Comparison of ENCODE assay signal across 9 cellular contexts in genomic region chr6:106099235-106099537, GRCh38. TPM values are rescaled to one million over a fixed set of nuclear protein-coding genes. Genes with fewer than 3 reads are reported as not detected.
DNase-seq lines count a peak whose midpoint lies in the region; ATAC-seq and TF ChIP-seq lines count a peak whose summit lies in the region.
"Had no signal": no experiment of that assay in that cellular context is flagged by ENCODE, and none has a peak within 500 bp of the region (broad histone marks: within the 10 kb centered on the region; RNA-seq: fewer than 3 reads in every experiment).

No MANE protein-coding gene starts in this region.

- H3K9ac ChIP-seq in iPS-18a (ENCODE audit: low read length) = no peak overlapping the region

- peaks cover 2% of the 10 kb centered on the region for H3K36me3 Mint-ChIP-seq in activated naive CD4-positive, alpha-beta T cell treated with anti-CD3 and anti-CD28 coated beads for 36 hours (ENCODE audit: low read depth)
- peaks cover 71% of the 10 kb centered on the region for H3K36me3 Mint-ChIP-seq in activated CD4-positive, alpha-beta memory T cell treated with anti-CD3 and anti-CD28 coated beads for 36 hours

- H3K9me3 Mint-ChIP-seq in activated naive CD4-positive, alpha-beta T cell treated with anti-CD3 and anti-CD28 coated beads for 36 hours = no peaks in the 10 kb centered on the region
- no peaks in the 10 kb centered on the region for H3K9me3 Mint-ChIP-seq in activated CD4-positive, alpha-beta memory T cell treated with anti-CD3 and anti-CD28 coated beads for 36 hours

- no peak for DNase-seq in activated naive CD4-positive, alpha-beta T cell treated with anti-CD3 and anti-CD28 coated beads for 36 hours
- no peak for DNase-seq in activated naive CD4-positive, alpha-beta T cell (lab: John Stamatoyannopoulos, UW)
- no peak for DNase-seq in activated CD4-positive, alpha-beta memory T cell treated with anti-CD3 and anti-CD28 coated beads for 36 hours
- peak; percentile 60 to 68 for DNase-seq in thyroid gland
- no peak for DNase-seq in posterior cingulate gyrus
- DNase-seq in GDM1 (lab: John Stamatoyannopoulos, UW) = no peak
- DNase-seq: NCI-H1092 treated with DMSO at 0.1 percent for 48 hours had no signal

- ATAC-seq in HG03139 (IDR thresholded peaks at IDR 0.05; ENCODE audit: unreplicated experiment) = no peak

- no peak for TF ChIP-seq CTCF in thyroid gland (IDR thresholded peaks at IDR 0.05)

- peaks cover 10% of the 10 kb centered on the region for H3K27me3 Mint-ChIP-seq in activated naive CD4-positive, alpha-beta T cell treated with anti-CD3 and anti-CD28 coated beads for 36 hours (ENCODE audit: low read depth)
- no peaks in the 10 kb centered on the region for H3K27me3 Mint-ChIP-seq in activated CD4-positive, alpha-beta memory T cell treated with anti-CD3 and anti-CD28 coated beads for 36 hours

- peaks cover 92% of the 10 kb centered on the region for H3K4me1 Mint-ChIP-seq in activated naive CD4-positive, alpha-beta T cell treated with anti-CD3 and anti-CD28 coated beads for 36 hours (ENCODE audit: low read depth)
- H3K4me1 Mint-ChIP-seq in activated CD4-positive, alpha-beta memory T cell treated with anti-CD3 and anti-CD28 coated beads for 36 hours (ENCODE audit: low read depth) = peaks cover 79% of the 10 kb centered on the region

- CTCF ChIA-PET in activated naive CD4-positive, alpha-beta T cell treated with anti-CD3 and anti-CD28 coated beads for 36 hours (lab: Charles Lee) = interaction anchor here (1.0 to 5.2 kb wide), 7 partner anchors 10 to 199 kb away, joined by 3 to 23 read pairs (median 4); no protein-coding TSS in a partner anchor
- CTCF ChIA-PET in activated CD4-positive, alpha-beta memory T cell treated with anti-CD3 and anti-CD28 coated beads for 36 hours (lab: Charles Lee) = interaction anchor here (1.1 to 4.3 kb wide), 7 partner anchors 11 to 124 kb away, joined by 4 to 38 read pairs (median 9); partner anchors contain the start of gene PRDM1

- POLR2A ChIA-PET in activated CD4-positive, alpha-beta memory T cell treated with anti-CD3 and anti-CD28 coated beads for 36 hours (lab: Charles Lee) = interaction anchor here (1.0 to 8.7 kb wide), 20 partner anchors 11 to 641 kb away, joined by 3 to 236 read pairs (median 6); partner anchors contain the start of gene PRDM1

- no peak for TF ChIP-seq POLR2A in thyroid gland (IDR thresholded peaks at IDR 0.05)

- H3K4me3 Mint-ChIP-seq in activated naive CD4-positive, alpha-beta T cell treated with anti-CD3 and anti-CD28 coated beads for 36 hours = peak overlapping the region; percentile 77
- peak overlapping the region; percentile 91 for H3K4me3 Mint-ChIP-seq in activated CD4-positive, alpha-beta memory T cell treated with anti-CD3 and anti-CD28 coated beads for 36 hours

- H3K36me3 ChIP-seq in iPS-18a (ENCODE audit: control insufficient read depth, low read depth, low read length) (no peaks in the 10 kb centered on the region), thyroid gland (no peaks in the 10 kb centered on the region)

- peak overlapping the region; percentile 98 for H3K27ac Mint-ChIP-seq in activated naive CD4-positive, alpha-beta T cell treated with anti-CD3 and anti-CD28 coated beads for 36 hours
- H3K27ac Mint-ChIP-seq in activated CD4-positive, alpha-beta memory T cell treated with anti-CD3 and anti-CD28 coated beads for 36 hours = peak overlapping the region; percentile 96

- intact Hi-C loops in activated naive CD4-positive, alpha-beta T cell treated with anti-CD3 and anti-CD28 coated beads for 36 hours (cut with micrococcal nuclease) = loop anchor here (2.0 to 10.0 kb wide), 6 partner anchors 124 to 1723 kb away; partner anchors contain the start of gene SCML4
- intact Hi-C loops in activated CD4-positive, alpha-beta memory T cell treated with anti-CD3 and anti-CD28 coated beads for 36 hours (cut with micrococcal nuclease) = loop anchor here (2.0 to 5.0 kb wide), 8 partner anchors 124 to 617 kb away; no protein-coding TSS in a partner anchor
- intact Hi-C loops in thyroid gland (cut with DNase I) = no loop called here
- intact Hi-C loops in posterior cingulate gyrus (cut with DNase I) = loop anchor here (10.0 kb wide), 1 partner anchor 614 kb away; no protein-coding TSS in a partner anchor

- H3K4me1 ChIP-seq in iPS-18a (ENCODE audit: control insufficient read depth, low read depth, low read length) = peaks cover 27% of the 10 kb centered on the region
- H3K4me1 ChIP-seq in thyroid gland = peaks cover 17 to 33% of the 10 kb centered on the region in 2 donors

- no peaks in the 10 kb centered on the region for H3K9me3 ChIP-seq in iPS-18a (ENCODE audit: control insufficient read depth, low read depth, low read length)
- H3K9me3 ChIP-seq in thyroid gland = no peaks in the 10 kb centered on the region

- no peak overlapping the region for H3K27ac ChIP-seq in iPS-18a (ENCODE audit: low read length)
- peak overlapping the region; percentile 72 to 89 (median 88) for H3K27ac ChIP-seq in thyroid gland

- WGBS in thyroid gland, 2 donors = 17 to 25% methylated on average over 7 of the region's 7 CpGs

- H3K27me3 ChIP-seq in iPS-18a (ENCODE audit: control insufficient read depth, insufficient read depth, low read length) (peaks cover 49% of the 10 kb centered on the region), thyroid gland (no peaks in the 10 kb centered on the region)

- H3K4me3 ChIP-seq in iPS-18a (ENCODE audit: low read length) (peak overlapping the region; percentile 64), thyroid gland (replicated peaks in 1 of 3) (peak overlapping the region in 2 of 3 donors; percentile 6 to 34)

RNA-seq across cellular contexts. Expression of gene PRDM1, which starts 13.1 kb away (rescaled TPM):
- total RNA-seq in activated naive CD4-positive, alpha-beta T cell treated with anti-CD3 and anti-CD28 coated beads for 36 hours = 1 to 10 TPM; 3.4 to 4.0 TPM
- total RNA-seq in activated CD4-positive, alpha-beta memory T cell treated with anti-CD3 and anti-CD28 coated beads for 36 hours = 10 to 100 TPM; 70.9 to 78.9 TPM
- total RNA-seq in thyroid gland = 1 to 10 TPM; 5.6 to 7.6 (median 7.0) TPM

Comparison
In these comparisons a context has a peak if more than half of its experiments do, and no peak if none do; other contexts are left out.
1. DNase-seq: peak in thyroid gland (2 of 2); none in activated naive CD4-positive, alpha-beta T cell treated with anti-CD3 and anti-CD28 coated beads for 36 hours (single experiment), activated naive CD4-positive, alpha-beta T cell (0 of 4), activated CD4-positive, alpha-beta memory T cell treated with anti-CD3 and anti-CD28 coated beads for 36 hours (single experiment), posterior cingulate gyrus (0 of 10) and GDM1 (single experiment).
2. RNA of gene PRDM1, which starts 13.1 kb away (total RNA-seq): 70.9 to 78.9 TPM in activated CD4-positive, alpha-beta memory T cell treated with anti-CD3 and anti-CD28 coated beads for 36 hours; 5.6 to 7.6 TPM in thyroid gland and 3.4 to 4.0 TPM in activated naive CD4-positive, alpha-beta T cell treated with anti-CD3 and anti-CD28 coated beads for 36 hours; every median in the first group is over 4 times any median in the second.